8 cellular contexts compared by ENCODE assay signal in the genomic region with DNA sequence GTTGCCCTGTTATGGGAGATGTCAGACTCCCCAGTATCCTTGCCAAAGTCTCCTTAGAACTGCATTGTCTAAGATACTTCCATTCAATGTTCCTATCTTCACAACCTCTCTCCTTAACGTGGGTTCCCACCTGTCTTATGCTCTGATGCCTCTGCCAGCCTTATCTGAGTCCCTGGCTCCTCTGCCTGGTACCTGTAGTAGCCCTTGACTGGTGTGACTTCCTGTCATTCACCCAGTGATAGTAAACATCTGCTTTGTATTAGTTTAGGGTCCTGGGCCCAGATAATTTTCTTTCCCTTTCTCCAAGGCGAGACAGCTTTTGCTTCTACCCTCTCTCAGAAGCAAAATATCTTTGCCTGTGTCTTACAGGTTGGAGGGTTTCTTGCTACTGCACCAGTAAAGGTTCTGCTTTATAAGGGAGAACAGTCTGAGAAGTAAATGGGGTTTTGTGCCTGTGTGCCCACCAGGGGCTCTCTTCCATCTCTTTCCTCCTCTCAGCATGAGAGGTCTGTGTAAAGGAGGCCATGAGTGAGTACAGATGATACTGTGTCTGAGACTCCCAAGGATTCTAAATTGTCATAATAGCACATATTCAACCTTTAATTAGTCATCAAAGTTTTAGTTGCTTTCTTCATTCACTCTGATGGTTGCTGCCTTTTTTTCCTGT.
DNase-seq lines count a peak whose midpoint lies in the region; ATAC-seq and TF ChIP-seq lines count a peak whose summit lies in the region.

No MANE protein-coding gene starts in this region.

- intact Hi-C loops in ascending aorta (cut with DNase I) = no loop called here

- H3K9me3 ChIP-seq in OCI-LY3 (ENCODE audit: insufficient read depth, low read length) (no peaks in the 10 kb centered on the region), ascending aorta (no peaks in the 10 kb centered on the region), upper lobe of left lung (no peaks in the 10 kb centered on the region)

- DNase-seq in AG04449 (ENCODE audit: low read depth, low spot score) (no peak), fibroblast of peridontal ligament (ENCODE audit: extremely low read depth) (peak; percentile 25), ascending aorta (ENCODE audit: low spot score in 2 of 2) (no peak), upper lobe of left lung (no peak), NCI-H2107 treated with DMSO at 0.1 percent for 48 hours (lab: John Stamatoyannopoulos, UW; ENCODE audit: unreplicated experiment) (no peak)
- DNase-seq in stimulated activated CD4-positive, alpha-beta T cell treated with anti-CD3 and anti-CD28 coated beads, Interleukin-1b, Interleukin-23, amount 100 ng/mL, for 48 hours = no peak

- no peak for TF ChIP-seq EP300 in upper lobe of left lung (IDR thresholded peaks at IDR 0.05)

- no peak overlapping the region for H3K27ac ChIP-seq in OCI-LY3 (ENCODE audit: low read length)
- no peak overlapping the region for H3K27ac ChIP-seq in ascending aorta
- no peak overlapping the region for H3K27ac ChIP-seq in upper lobe of left lung

- POLR2A ChIA-PET in AG04449 (lab: Yijun Ruan, JAX) = no interaction called here

- H3K4me3 ChIP-seq in AG04449 (ENCODE audit: low read depth, low read length) (no peak overlapping the region), OCI-LY3 (ENCODE audit: low read length) (no peak overlapping the region), ascending aorta (no peak overlapping the region), upper lobe of left lung (no peak overlapping the region)

- no peak overlapping the region for H3K9ac ChIP-seq in OCI-LY3 (ENCODE audit: low read length)

- H3K4me1 ChIP-seq in OCI-LY3 (ENCODE audit: low read length) (no peaks in the 10 kb centered on the region), ascending aorta (peaks cover 0 to 6% of the 10 kb centered on the region in 2 donors), upper lobe of left lung (no peaks in the 10 kb centered on the region)

- H2AFZ ChIP-seq in OCI-LY3 (ENCODE audit: low read depth, low read length) = no peak overlapping the region

- ATAC-seq in GM18907 (IDR thresholded peaks at IDR 0.05; ENCODE audit: unreplicated experiment) (peak; percentile 50), upper lobe of left lung (ENCODE audit: low FRiP score in 2 of 2) (no peak)

- 57 to 60% methylated on average over 2 of the region's 2 CpGs for WGBS in upper lobe of left lung, 2 donors

- TF ChIP-seq CTCF in AG04449 (IDR thresholded peaks at IDR 0.05; ENCODE audit: insufficient read depth, low read length, missing control alignments) (peak; percentile 30), OCI-LY3 (IDR thresholded peaks at IDR 0.05; ENCODE audit: low read depth, low read length) (peak; percentile 14; the same call in 1 of the 2 replicates), ascending aorta (IDR thresholded peaks at IDR 0.05) (no peak), upper lobe of left lung (IDR thresholded peaks at IDR 0.05) (no peak)

- H3K79me2 ChIP-seq in OCI-LY3 (ENCODE audit: low read length) = no peaks in the 10 kb centered on the region

- TF ChIP-seq POLR2A in upper lobe of left lung (IDR thresholded peaks at IDR 0.05) = no peak

- no peaks in the 10 kb centered on the region for H3K27me3 ChIP-seq in OCI-LY3 (ENCODE audit: low read depth, low read length)
- no peaks in the 10 kb centered on the region for H3K27me3 ChIP-seq in ascending aorta
- no peaks in the 10 kb centered on the region for H3K27me3 ChIP-seq in upper lobe of left lung

- H3K36me3 ChIP-seq in OCI-LY3 (replicated peaks; ENCODE audit: low read depth, low read length) = no peaks in the 10 kb centered on the region
- peaks cover 4 to 7% of the 10 kb centered on the region in 2 donors for H3K36me3 ChIP-seq in ascending aorta
- no peaks in the 10 kb centered on the region for H3K36me3 ChIP-seq in upper lobe of left lung

- CTCF ChIA-PET in AG04449 (lab: Yijun Ruan, JAX) = interaction anchor here (1.5 kb wide), 1 partner anchor 119 kb away, joined by 3 read pairs; no protein-coding TSS in a partner anchor

- no peaks in the 10 kb centered on the region for H4K20me1 ChIP-seq in OCI-LY3 (ENCODE audit: insufficient read depth, low read length)

- H3K4me2 ChIP-seq in OCI-LY3 (ENCODE audit: low read length) = no peak overlapping the region

Comparison
In these comparisons a context has a peak if more than half of its experiments do, and no peak if none do; other contexts are left out.
1. CTCF ChIP-seq: peak in AG04449 (single experiment) and OCI-LY3 (single experiment); none in ascending aorta (0 of 3) and upper lobe of left lung (0 of 6).